In genomic region chr1:74732960-74733615, GRCh38 we compare ENCODE assay signal across 1 cellular context.
A peak's percentile ranks its signal among the peaks of the same experiment; 100 is the strongest.
TF ChIP-seq lines count a peak whose summit lies in the region.

A gene with protein sequence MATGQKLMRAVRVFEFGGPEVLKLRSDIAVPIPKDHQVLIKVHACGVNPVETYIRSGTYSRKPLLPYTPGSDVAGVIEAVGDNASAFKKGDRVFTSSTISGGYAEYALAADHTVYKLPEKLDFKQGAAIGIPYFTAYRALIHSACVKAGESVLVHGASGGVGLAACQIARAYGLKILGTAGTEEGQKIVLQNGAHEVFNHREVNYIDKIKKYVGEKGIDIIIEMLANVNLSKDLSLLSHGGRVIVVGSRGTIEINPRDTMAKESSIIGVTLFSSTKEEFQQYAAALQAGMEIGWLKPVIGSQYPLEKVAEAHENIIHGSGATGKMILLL (minus strand): TSS chr1:74733050. CDS start chr1:74724821, 8,229 bp downstream.
A gene with protein sequence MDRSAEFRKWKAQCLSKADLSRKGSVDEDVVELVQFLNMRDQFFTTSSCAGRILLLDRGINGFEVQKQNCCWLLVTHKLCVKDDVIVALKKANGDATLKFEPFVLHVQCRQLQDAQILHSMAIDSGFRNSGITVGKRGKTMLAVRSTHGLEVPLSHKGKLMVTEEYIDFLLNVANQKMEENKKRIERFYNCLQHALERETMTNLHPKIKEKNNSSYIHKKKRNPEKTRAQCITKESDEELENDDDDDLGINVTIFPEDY (plus strand): TSS chr1:74733152. CDS start chr1:74733245, 93 bp downstream.

TF ChIP-seq in H1, 55 proteins besides CTCF, POLR2A, EP300 and RAD21:
- TF ChIP-seq YY1 (IDR thresholded peaks at IDR 0.05; ENCODE audit: low read depth, low read length): peak; percentile 96
- 0 out of 2 replicates have a peak, but pooled peaks have one; percentile 40 for TF ChIP-seq RBBP5 (IDR thresholded peaks at IDR 0.05; ENCODE audit: borderline replicate concordance, low read depth, low read length)
- peak; percentile 80 for TF ChIP-seq KDM5A (IDR thresholded peaks at IDR 0.05; ENCODE audit: low read length)
- no peak for TF ChIP-seq HDAC6 (IDR thresholded peaks at IDR 0.05; ENCODE audit: low read depth, low read length)
- TF ChIP-seq POLR2AphosphoS5 (IDR thresholded peaks at IDR 0.05; ENCODE audit: low read depth, low read length): peak; percentile 84
- TF ChIP-seq TBP (IDR thresholded peaks at IDR 0.05; ENCODE audit: low read depth, low read length): peak; percentile 69
- no peak for TF ChIP-seq EGR1 (IDR thresholded peaks at IDR 0.05; ENCODE audit: borderline replicate concordance, low read depth, low read length)
- no peak for TF ChIP-seq CEBPB (IDR thresholded peaks at IDR 0.05; ENCODE audit: low read depth, low read length)
- TF ChIP-seq SP2 (IDR thresholded peaks at IDR 0.05; ENCODE audit: low read length): no peak
- peak; percentile 41 for TF ChIP-seq TAF7 (optimal IDR thresholded peaks at IDR 0.05; ENCODE audit: borderline replicate concordance, low read depth, low read length)
- peak; percentile 81 for TF ChIP-seq ASH2L (IDR thresholded peaks at IDR 0.05; ENCODE audit: low read length)
- TF ChIP-seq CHD1 (IDR thresholded peaks at IDR 0.05; ENCODE audit: low read depth, low read length): no peak
- peak; percentile 82 for TF ChIP-seq TAF1 (IDR thresholded peaks at IDR 0.05; ENCODE audit: low read depth, low read length)
- no peak for TF ChIP-seq JUN (IDR thresholded peaks at IDR 0.05; ENCODE audit: low read depth, low read length)
- TF ChIP-seq PHF8 (conservative IDR thresholded peaks at IDR 0.05; ENCODE audit: low read depth, low read length): peak; percentile 57; the same call in 1 of the 2 replicates
- 0 out of 2 replicates have a peak, but pooled peaks have one; percentile 18 for TF ChIP-seq ATF2 (IDR thresholded peaks at IDR 0.05; ENCODE audit: low read length)
